ENCODE assay signal across 8 cellular contexts in the genomic region with DNA sequence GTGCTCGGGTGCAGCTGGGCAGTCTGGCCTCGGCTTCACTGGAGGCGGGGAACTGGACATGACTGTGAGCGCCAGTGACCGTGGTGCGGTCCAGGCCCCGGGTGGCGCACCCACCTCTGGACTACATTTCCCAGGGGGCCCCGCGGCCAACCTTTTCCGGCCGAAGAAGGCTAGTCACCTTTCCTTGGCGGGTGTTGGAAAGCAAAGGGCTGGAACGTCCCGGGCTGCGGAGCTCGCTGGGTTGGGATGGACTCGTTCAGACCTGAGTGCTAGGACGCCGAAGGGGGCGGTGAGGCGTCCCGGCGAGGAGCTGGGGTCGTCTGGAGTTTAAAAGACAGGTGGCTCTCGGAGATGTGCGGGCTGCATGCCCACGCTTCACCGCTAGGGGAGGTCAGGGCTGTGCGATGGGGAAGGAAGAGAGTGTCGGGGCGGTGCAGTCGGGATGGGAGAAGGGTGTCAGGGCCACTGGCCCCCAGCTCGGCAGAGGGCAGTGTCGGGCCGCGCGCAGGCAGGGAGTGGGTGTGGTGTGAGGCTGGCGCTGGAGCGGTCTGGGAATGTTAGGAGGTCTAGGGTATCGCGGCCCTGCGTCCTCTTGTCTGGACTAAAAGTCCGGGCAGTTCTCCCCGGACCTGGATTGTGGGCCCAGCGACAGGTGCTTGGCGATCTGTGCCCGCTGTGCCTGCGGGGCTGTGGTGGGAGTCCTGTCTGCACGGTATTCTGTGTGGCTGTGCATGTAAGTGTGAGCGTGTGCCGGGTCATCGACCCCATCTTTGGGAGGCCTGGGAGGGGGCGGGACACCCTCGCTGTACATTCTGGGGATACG. TPM values are rescaled to one million over a fixed set of nuclear protein-coding genes. Genes with fewer than 3 reads are reported as not detected.
A peak's percentile ranks its signal among the peaks of the same experiment; 100 is the strongest.
DNase-seq lines count a peak whose midpoint lies in the region; TF ChIP-seq lines count a peak whose summit lies in the region.

No MANE protein-coding gene starts in this region.

- BruUV-seq in MCF 10A (replicated peaks; lab: Mats Ljungman, UMichigan), result no TSS peak

- H3K9me3 Mint-ChIP-seq in MCF 10A (ENCODE audit: unreplicated experiment), result peaks cover 16% of the 10 kb centered on the region

- CTCF ChIA-PET in MCF 10A (lab: Yijun Ruan, JAX), result interaction anchor here (0.6 kb wide), 1 partner anchor 11 kb away, joined by 3 read pairs; no protein-coding TSS in a partner anchor

- in situ Hi-C loops in T47D (cut with HindIII; ENCODE audit: low pct_unique_long_range_greater_than_20kb, low sequenced_read_pairs), result no loop called here

- TF ChIP-seq CTCF in MCF 10A (IDR thresholded peaks at IDR 0.05; ENCODE audit: unreplicated experiment), result no peak

- H3K27ac Mint-ChIP-seq in MCF 10A (ENCODE audit: low read depth, unreplicated experiment), result no peak overlapping the region

- H3K27me3 Mint-ChIP-seq in MCF 10A (ENCODE audit: insufficient read depth, unreplicated experiment), result no peaks in the 10 kb centered on the region

- H3K36me3 Mint-ChIP-seq in MCF 10A (ENCODE audit: insufficient read depth, unreplicated experiment), result no peaks in the 10 kb centered on the region

- POLR2A ChIA-PET in MCF 10A (lab: Yijun Ruan, JAX), result interaction anchor here (0.6 kb wide), 1 partner anchor 57 kb away, joined by 4 read pairs; the partner anchor contains the start of genes ZNF568 and ZNF829

- intact Hi-C loops in MCF 10A (cut with micrococcal nuclease), result no loop called here

- DNase-seq in T47D (ENCODE audit: low read depth in 1 of 2, low spot score in 1 of 2) (peak; percentile 86 to 93), MCF 10A (ENCODE audit: unreplicated experiment) (no peak), NCI-H187 (lab: John Stamatoyannopoulos, UW) (peak; percentile 49 to 81), activated T-cell treated with anti-CD3 and anti-CD28 coated beads for 1 hour (ENCODE audit: low read depth) (peak; percentile 64), epidermal melanocyte (ENCODE audit: insufficient read length, low spot score) (peak; percentile 69), mucosa of gallbladder (ENCODE audit: low spot score) (peak; percentile 89), NCI-H1417 treated with DMSO at 0.1 percent for 48 hours (lab: John Stamatoyannopoulos, UW) (no peak)
- DNase-seq in stimulated activated CD8-positive, alpha-beta memory T cell treated with anti-CD3 and anti-CD28 coated beads, Interleukin-4, amount 100 ng/mL, for 48 hours, result peak; percentile 85

- H3K4me1 Mint-ChIP-seq in MCF 10A (ENCODE audit: insufficient read depth, unreplicated experiment), result no peaks in the 10 kb centered on the region

- H3K4me3 Mint-ChIP-seq in MCF 10A (ENCODE audit: unreplicated experiment), result no peak overlapping the region

RNA-seq across cellular contexts. Expression of gene ZNF568, which starts 57.1 kb away (rescaled TPM):
- total RNA-seq in MCF 10A (2022) (7.6 and 8.5 TPM in 2 replicates), mucosa of gallbladder (10.3 TPM)

RNA-seq across cellular contexts. Expression of gene ZNF829, which starts 57.1 kb away (rescaled TPM):
- total RNA-seq in MCF 10A (2022) (3.3 and 3.7 TPM in 2 replicates), mucosa of gallbladder (4.4 TPM)

Comparison
In these comparisons a context has a peak if more than half of its experiments do, and no peak if none do; other contexts are left out.
1. DNase-seq: peak in T47D (2 of 2), NCI-H187 (2 of 2), activated T-cell treated with anti-CD3 and anti-CD28 coated beads for 1 hour (single experiment), epidermal melanocyte (single experiment), mucosa of gallbladder (single experiment) and stimulated activated CD8-positive, alpha-beta memory T cell treated with anti-CD3 and anti-CD28 coated beads, Interleukin-4, amount 100 ng/mL, for 48 hours (single experiment); none in MCF 10A (single experiment) and NCI-H1417 treated with DMSO at 0.1 percent for 48 hours (single experiment).